27 cellular contexts compared by ENCODE assay signal in genomic region chr2:120332384-120332783, GRCh38.
"Had no signal": no experiment of that assay in that cellular context is flagged by ENCODE, and none has a peak within 500 bp of the region (broad histone marks: within the 10 kb centered on the region; RNA-seq: fewer than 3 reads in every experiment).

No MANE protein-coding gene starts in this region.

- DNase-seq: stimulated activated CD4-positive, alpha-beta T cell treated with anti-CD3 and anti-CD28 coated beads, Interleukin-2, amount 100 ng/mL, for 24 hours; stimulated activated CD4-positive, alpha-beta T cell treated with anti-CD3 and anti-CD28 coated beads, Interleukin-4, amount 100 ng/mL, for 1 hour; stimulated activated CD4-positive, alpha-beta T cell treated with anti-CD3 and anti-CD28 coated beads, Interleukin-4, amount 100 ng/mL, for 24 hours; stimulated activated CD4-positive, alpha-beta T cell treated with anti-CD3 and anti-CD28 coated beads, Interleukin-4, amount 100 ng/mL, for 4 hours; stimulated activated CD8-positive, alpha-beta memory T cell treated with anti-CD3 and anti-CD28 coated beads, Interleukin-4, amount 100 ng/mL, for 48 hours; stimulated activated naive B cell treated with anti-CD40 and anti-IgM and Interleukin-4, amounts not matched to agents 10 μg/mL and 1 μg/mL and 100 μg/mL, for 72 hours; stimulated activated naive CD4-positive, alpha-beta T cell; stimulated activated naive CD4-positive, alpha-beta T cell treated with Interleukin-2 at 50 U/mL for 16 hours; stimulated activated naive CD8-positive, alpha-beta T cell treated with anti-CD3 and anti-CD28 coated beads, Interleukin-15, amount 100 ng/mL, for 72 hours; stimulated activated naive CD8-positive, alpha-beta T cell treated with anti-CD3 and anti-CD28 coated beads, Interleukin-15, Interleukin-2, amounts not matched to agents 100 U/mL and 50 U/mL, for 24 hours; stomach; substantia nigra; testis; thyroid gland; tibial artery; transverse colon; trophoblast cell; upper lobe of left lung; upper lobe of right lung; uterus had no signal

- H3K27me3 ChIP-seq: testis, thyroid gland, upper lobe of left lung, uterus, vagina had no signal

- H3K27ac ChIP-seq: stomach, suprapubic skin, testis, thoracic aorta, thyroid gland, tibial artery, tibial nerve, transverse colon, upper lobe of left lung, upper lobe of right lung, uterus, vagina had no signal

- H3K36me3 ChIP-seq: stomach, suprapubic skin, thoracic aorta, thyroid gland, tibial artery, tibial nerve, transverse colon, upper lobe of left lung, upper lobe of right lung, uterus, vagina had no signal

- H3K4me1 ChIP-seq: stomach, testis, thyroid gland, tibial artery, transverse colon, upper lobe of left lung, upper lobe of right lung, uterus, vagina had no signal

- H3K4me3 ChIP-seq: stomach, suprapubic skin, testis, thoracic aorta, thyroid gland, tibial artery, tibial nerve, transverse colon, upper lobe of left lung, upper lobe of right lung, uterus, vagina had no signal

- ATAC-seq: stimulated activated effector memory CD8-positive, alpha-beta T cell treated with anti-CD3 and anti-CD28 coated beads, Interleukin-12 subunit alpha, Interleukin-12 subunit beta, amount 100 ng/mL, for 72 hours; stimulated activated memory B cell treated with anti-CD40 and anti-IgM and Interleukin-4, amounts not matched to agents 10 μg/mL and 1 μg/mL and 100 μg/mL, for 72 hours; stimulated activated naive B cell treated with anti-CD40 and anti-IgM and Interleukin-4, amounts not matched to agents 10 μg/mL and 1 μg/mL and 100 μg/mL, for 72 hours; stimulated activated naive CD8-positive, alpha-beta T cell treated with anti-CD3 and anti-CD28 coated beads, Interleukin-15, amount 100 ng/mL, for 72 hours; stimulated activated naive CD8-positive, alpha-beta T cell treated with anti-CD3 and anti-CD28 coated beads, Interleukin-15, Interleukin-2, amounts not matched to agents 100 U/mL and 50 U/mL, for 24 hours; upper lobe of right lung had no signal

- H3K9me3 ChIP-seq: stomach, suprapubic skin, testis, thoracic aorta, thyroid gland, tibial artery, tibial nerve, upper lobe of left lung, upper lobe of right lung, uterus, vagina had no signal

- FAIRE-seq: urothelium cell line had no signal
